ENCODE assay signal across 16 cellular contexts in the genomic region with DNA sequence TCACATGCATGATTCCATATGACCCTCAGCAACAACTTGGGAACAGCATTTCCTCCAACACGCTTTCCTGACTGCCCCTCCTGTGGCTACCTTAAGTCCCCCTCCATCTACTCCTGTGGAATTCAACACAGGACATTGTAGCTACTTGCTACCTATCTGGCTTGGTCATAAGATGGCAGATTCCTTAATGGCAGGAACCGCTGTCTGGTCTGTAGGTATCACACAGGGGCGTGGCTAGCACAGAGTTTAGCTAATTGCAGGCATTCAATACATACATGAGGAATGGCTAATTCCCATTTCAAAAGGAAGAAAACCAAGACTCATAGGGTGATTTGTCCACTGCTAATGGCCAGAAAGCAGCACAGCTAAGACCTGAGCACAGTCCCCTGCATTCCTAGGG. TPM values are rescaled to one million over a fixed set of nuclear protein-coding genes. Genes with fewer than 3 reads are reported as not detected.
DNase-seq lines count a peak whose midpoint lies in the region; ATAC-seq, FAIRE-seq and TF ChIP-seq lines count a peak whose summit lies in the region.
"Had no signal": no experiment of that assay in that cellular context is flagged by ENCODE, and none has a peak within 500 bp of the region (broad histone marks: within the 10 kb centered on the region; RNA-seq: fewer than 3 reads in every experiment).

No MANE protein-coding gene starts in this region.

- SMC1A ChIA-PET in GM12878 (lab: Charles Lee; ENCODE audit: uncharacterized antibody, unreplicated experiment) = no interaction called here

- H4K20me1 ChIP-seq in GM12878 (ENCODE audit: control insufficient read depth, insufficient read depth) = no peaks in the 10 kb centered on the region

- no peak overlapping the region for H3K4ac ChIP-seq in neuronal stem cell (ENCODE audit: low read length)

- no peak overlapping the region for H2BK120ac ChIP-seq in neuronal stem cell (ENCODE audit: low read depth, low read length)

- RAD21 ChIA-PET in GM12878 (lab: Charles Lee; ENCODE audit: unreplicated experiment) = no interaction called here

- in situ Hi-C loops in GM12878 (cut with MboI) = no loop called here

- H3K9ac ChIP-seq in GM12878 (ENCODE audit: control insufficient read depth, insufficient read depth, low read length) (no peak overlapping the region), neuronal stem cell (ENCODE audit: low read depth, low read length, poor library complexity) (peak overlapping the region; percentile 3)

- H3K36me3 Mint-ChIP-seq in HFFc6 (ENCODE audit: low read depth) = peaks cover 69% of the 10 kb centered on the region

- no peak for TF ChIP-seq RAD21 in GM12878 (IDR thresholded peaks at IDR 0.05; ENCODE audit: insufficient read depth, low read depth, low read length)

- no peak for ATAC-seq in GM12878
- ATAC-seq in HG03045 (IDR thresholded peaks at IDR 0.05; ENCODE audit: unreplicated experiment) = no peak
- ATAC-seq: GM23338, HCT116 had no signal

- DNase-seq in GM12891 (ENCODE audit: insufficient read length, low spot score) (no peak), HFFc6 (no peak), GM12878 (ENCODE audit: low read depth, low spot score) (no peak), neuronal stem cell (ENCODE audit: low spot score) (no peak), GDM1 (lab: John Stamatoyannopoulos, UW) (no peak)
- DNase-seq: C1 segment of cervical spinal cord; Calu3; CD4-positive, alpha-beta memory T cell; COR-L47; DMS53; DMS79 treated with DMSO at 0.1 percent for 48 hours; H9 had no signal

- H3K9me3 ChIP-seq in GM12878 (replicated peaks; ENCODE audit: control insufficient read depth, insufficient read depth, low read length) (no peaks in the 10 kb centered on the region), neuronal stem cell (replicated peaks in 1 of 2; ENCODE audit: control insufficient read depth in 2 of 2, insufficient read depth in 1 of 2, low read depth in 1 of 2, low read length in 2 of 2) (no peaks in the 10 kb centered on the region)

- H3K23ac ChIP-seq in neuronal stem cell (ENCODE audit: low read depth, low read length, poor library complexity) = no peak overlapping the region

- H4K8ac ChIP-seq in neuronal stem cell (ENCODE audit: low read depth, low read length) = no peak overlapping the region

- H3K79me1 ChIP-seq in neuronal stem cell (ENCODE audit: low read depth, low read length) = peaks cover 3% of the 10 kb centered on the region

- H3K79me2 ChIP-seq in GM12878 (ENCODE audit: control insufficient read depth, insufficient read depth, low read length) = no peaks in the 10 kb centered on the region; the same call in 1 of the 2 replicates

- no peak overlapping the region for H2AK5ac ChIP-seq in neuronal stem cell (ENCODE audit: low read depth, low read length)

- H3K4me3 Mint-ChIP-seq in HFFc6 = no peak overlapping the region
- H3K4me3 Mint-ChIP-seq: CD4-positive, alpha-beta memory T cell; GM23338; H9 had no signal

- no peak for TF ChIP-seq CTCF in HFFc6 (IDR thresholded peaks at IDR 0.05)
- TF ChIP-seq CTCF in GM12878 (IDR thresholded peaks at IDR 0.05 in 2 of 3, conservative IDR thresholded peaks at IDR 0.05 in 1 of 3; ENCODE audit: control insufficient read depth in 2 of 3, extremely low read depth in 1 of 3, insufficient read depth in 1 of 3, low read depth in 3 of 3, low read length in 3 of 3) = no peak

- no peaks in the 10 kb centered on the region for H3K9me3 Mint-ChIP-seq in HFFc6
- H3K9me3 Mint-ChIP-seq: CD4-positive, alpha-beta memory T cell; GM23338; H9 had no signal

- TF ChIP-seq EP300 in GM12878 (IDR thresholded peaks at IDR 0.05; ENCODE audit: borderline replicate concordance in 1 of 2, control insufficient read depth in 1 of 2, low read depth in 2 of 2, low read length in 2 of 2) = no peak

- 97% methylated on average over 3 of the region's 3 CpGs for WGBS in GM12878 (ENCODE audit: insufficient coverage, insufficient replicate concordance, low lambda C conversion rate, missing lambda C conversion rate)
- WGBS in neuronal stem cell (ENCODE audit: extremely low coverage in 2 of 2, insufficient read length in 2 of 2, insufficient replicate concordance in 1 of 2), 2 donors = no CpG with 5 or more reads among the region's 3 CpGs

- H2BK12ac ChIP-seq in neuronal stem cell (ENCODE audit: low read length) = no peak overlapping the region

- H3K14ac ChIP-seq in neuronal stem cell (ENCODE audit: low read length) = no peak overlapping the region

- H3K27ac ChIP-seq in GM12878 (ENCODE audit: control insufficient read depth, insufficient read depth) = no peak overlapping the region
- no peak overlapping the region for H3K27ac ChIP-seq in neuronal stem cell (replicated peaks; ENCODE audit: low read length)

- intact Hi-C loops in GM12878 (cut with micrococcal nuclease; ENCODE audit: unreplicated experiment) = no loop called here

- peak overlapping the region; percentile 4; the same call in 1 of the 2 replicates for H3K27ac Mint-ChIP-seq in HFFc6
- H3K27ac Mint-ChIP-seq: GM23338, H9 had no signal

- POLR2A ChIA-PET in GM12878 (lab: Charles Lee) = no interaction called here

- no peak overlapping the region for H2BK5ac ChIP-seq in neuronal stem cell (ENCODE audit: low read length)

- H3K4me1 Mint-ChIP-seq in HFFc6 (ENCODE audit: low read depth) = peaks cover 21% of the 10 kb centered on the region
- H3K4me1 Mint-ChIP-seq: GM23338, H9 had no signal

- TF ChIP-seq POLR2A in GM12891 (IDR thresholded peaks at IDR 0.05; ENCODE audit: low read depth, low read length) (no peak; the same call in none of the 2 replicates), GM12878 (IDR thresholded peaks at IDR 0.05; ENCODE audit: low read depth, low read length) (peak; percentile 51)

- no peaks in the 10 kb centered on the region; the same call in none of the 2 replicates for H3K27me3 Mint-ChIP-seq in HFFc6 (ENCODE audit: insufficient read depth)
- H3K27me3 Mint-ChIP-seq: CD4-positive, alpha-beta memory T cell had no signal

- H3K27me3 ChIP-seq in GM12878 (replicated peaks in 1 of 2; ENCODE audit: control insufficient read depth in 2 of 2, insufficient read depth in 2 of 2, low read length in 1 of 2) (no peaks in the 10 kb centered on the region), neuronal stem cell (ENCODE audit: control insufficient read depth in 3 of 3, insufficient read depth in 3 of 3, low read depth in 1 of 3, low read length in 3 of 3) (no peaks in the 10 kb centered on the region)

- no peak overlapping the region for H2AFZ ChIP-seq in GM12878 (ENCODE audit: control insufficient read depth, low read depth, low read length)
- no peak overlapping the region for H2AFZ ChIP-seq in neuronal stem cell (ENCODE audit: low read length)
- H2AFZ ChIP-seq: GM23338 had no signal

- no peak for FAIRE-seq in GM12891 (lab: Jason Lieb, UNC)
- no peak for FAIRE-seq in GM12878 (lab: Jason Lieb, UNC)
- FAIRE-seq: GM18507 had no signal

- H3K4me1 ChIP-seq in GM12878 (ENCODE audit: control insufficient read depth, insufficient read depth, low read length) (peaks cover 13% of the 10 kb centered on the region), neuronal stem cell (ENCODE audit: control insufficient read depth in 2 of 2, insufficient read depth in 1 of 2, low read depth in 1 of 2, low read length in 2 of 2) (no peaks in the 10 kb centered on the region)

- no TSS peak for BruUV-seq in GM12878 (replicated peaks; lab: Mats Ljungman, UMichigan)

- H4K91ac ChIP-seq in neuronal stem cell (ENCODE audit: low read depth, low read length, poor library complexity) = no peak overlapping the region

- H3K36me3 ChIP-seq in GM12878 (ENCODE audit: control insufficient read depth in 2 of 2, insufficient read depth in 2 of 2, low read length in 1 of 2) = peaks cover 36 to 57% of the 10 kb centered on the region in 2 experiments
- H3K36me3 ChIP-seq in neuronal stem cell (replicated peaks in 1 of 2; ENCODE audit: control insufficient read depth in 2 of 2, insufficient read depth in 2 of 2, low read length in 2 of 2) = peaks cover 58 to 99% of the 10 kb centered on the region in 2 donors

- H3K4me3 ChIP-seq in GM12878 (no peak overlapping the region), neuronal stem cell (ENCODE audit: low read length in 2 of 2) (no peak overlapping the region)
- H3K4me3 ChIP-seq: GM23338 had no signal

- H2BK15ac ChIP-seq in neuronal stem cell (ENCODE audit: low read length) = no peak overlapping the region

- CTCF ChIA-PET in GM12878 (lab: Yijun Ruan, JAX) = interaction anchor here (1.0 to 1.8 kb wide), 3 partner anchors 9 to 91 kb away, joined by 3 to 5 read pairs (median 5); a partner anchor contains a TSS

- no peak overlapping the region for H3K4me2 ChIP-seq in GM12878 (ENCODE audit: control insufficient read depth, insufficient read depth)
- no peak overlapping the region for H3K4me2 ChIP-seq in neuronal stem cell (ENCODE audit: insufficient read depth, low read length, poor library complexity, severe bottlenecking)
- H3K4me2 ChIP-seq: GM23338 had no signal

- H3K18ac ChIP-seq in neuronal stem cell (ENCODE audit: low read length) = no peak overlapping the region

RNA-seq across cellular contexts. Expression of a gene that starts 8.6 kb away (rescaled TPM):
- polyA plus RNA-seq in GM12891 (2012; ENCODE audit: low read depth, missing spikeins) = 37.7 TPM
- 100 to 1,000 TPM; 214 to 272 (median 261) TPM for total RNA-seq in HFFc6 (2021; fragmentation: NEBNext Ultra II Directional; extraction: Animal tissue kit (Norgen Biotek cat#: 25700))
- 44.7 and 47.5 TPM in 2 replicates for total RNA-seq in GM12878 (2013; cell fraction: nucleolus; rRNA removed)
- total RNA-seq in GM12878 (2014; rRNA removed) = 64.3 and 72.4 TPM in 2 replicates
- 49.2 and 54.2 TPM in 2 replicates for total RNA-seq in GM12878 (2014; rRNA removed; fragmentation: Illumina TruSeq; extraction: Trizol)
- 79.2 and 82.2 TPM in 2 replicates for total RNA-seq in GM12878 (2021)
- 37.4 TPM for polyA plus RNA-seq in GM12878 (2011; ENCODE audit: low read depth)
- polyA plus RNA-seq in GM12878 (2011; rRNA removed) = 34.1 and 53.4 TPM in 2 replicates
- polyA plus RNA-seq in GM12878 (2011; cell fraction: cytosol; rRNA removed) = 40.1 and 42.1 TPM in 2 replicates
- 34.9 and 44.1 TPM in 2 replicates for polyA plus RNA-seq in GM12878 (2011; cell fraction: nucleus; rRNA removed)
- polyA plus RNA-seq in GM12878 (2012) = 43.8 and 56.7 TPM in 2 replicates
- 59.2 and 70.4 TPM in 2 replicates for polyA plus RNA-seq in GM12878 (2014; fragmentation: Illumina TruSeq; extraction: Trizol)
- polyA plus RNA-seq in GM12878 (2014; fragmentation: Nextera tagmentation; extraction: Ambion mirVana) = 10 to 100 TPM in 1 of 2 experiments, 1 to 10 TPM in 1; 8.8 to 17.9 TPM
- polyA plus RNA-seq in GM12878 (2014; rRNA removed) = 55.7 and 63.3 TPM in 2 replicates
- polyA plus RNA-seq in GM12878 (2016; fragmentation: Nextera tagmentation; extraction: Ambion mirVana) = 10 to 100 TPM; 75.5 to 81.2 TPM
- polyA minus RNA-seq in GM12878 (2011; rRNA and poly(A)+ RNA removed) = 53.7 and 74.0 TPM in 2 replicates
- 17.4 and 25.3 TPM in 2 replicates for polyA minus RNA-seq in GM12878 (2011; cell fraction: cytosol; rRNA and poly(A)+ RNA removed)
- 22.2 and 37.4 TPM in 2 replicates for polyA minus RNA-seq in GM12878 (2011; cell fraction: nucleus; rRNA and poly(A)+ RNA removed)
- polyA plus RNA-seq in neuronal stem cell (2013, experiment 1 of 2) = 47.4 TPM
- polyA plus RNA-seq in neuronal stem cell (2013, experiment 2 of 2) = 46.5 TPM

RNA-seq across cellular contexts. Expression of a gene that starts 15.7 kb away (rescaled TPM):
- polyA plus RNA-seq in GM12891 (2012; ENCODE audit: low read depth, missing spikeins) = 17.9 TPM
- 1 to 10 TPM; 3.3 to 7.7 (median 6.5) TPM for total RNA-seq in HFFc6 (2021; fragmentation: NEBNext Ultra II Directional; extraction: Animal tissue kit (Norgen Biotek cat#: 25700))
- 21.7 and 26.6 TPM in 2 replicates for total RNA-seq in GM12878 (2013; cell fraction: nucleolus; rRNA removed)
- total RNA-seq in GM12878 (2014; rRNA removed) = 17.7 and 19.7 TPM in 2 replicates
- 18.1 and 20.6 TPM in 2 replicates for total RNA-seq in GM12878 (2014; rRNA removed; fragmentation: Illumina TruSeq; extraction: Trizol)
- 16.8 and 20.8 TPM in 2 replicates for total RNA-seq in GM12878 (2021)
- 10.7 TPM for polyA plus RNA-seq in GM12878 (2011; ENCODE audit: low read depth)
- polyA plus RNA-seq in GM12878 (2011; rRNA removed) = 31.3 and 31.8 TPM in 2 replicates
- 22.9 and 24.6 TPM in 2 replicates for polyA plus RNA-seq in GM12878 (2011; cell fraction: cytosol; rRNA removed)
- polyA plus RNA-seq in GM12878 (2011; cell fraction: nucleus; rRNA removed) = 95.0 and 154 TPM in 2 replicates
- 20.0 and 25.2 TPM in 2 replicates for polyA plus RNA-seq in GM12878 (2012)
- polyA plus RNA-seq in GM12878 (2014; fragmentation: Illumina TruSeq; extraction: Trizol) = 23.2 and 26.9 TPM in 2 replicates
- polyA plus RNA-seq in GM12878 (2014; fragmentation: Nextera tagmentation; extraction: Ambion mirVana) = 10 to 100 TPM; 13.8 to 16.7 TPM
- 22.9 and 23.7 TPM in 2 replicates for polyA plus RNA-seq in GM12878 (2014; rRNA removed)
- polyA plus RNA-seq in GM12878 (2016; fragmentation: Nextera tagmentation; extraction: Ambion mirVana) = 10 to 100 TPM; 32.6 to 40.5 TPM
- 14.3 and 16.9 TPM in 2 replicates for polyA minus RNA-seq in GM12878 (2011; rRNA and poly(A)+ RNA removed)
- polyA minus RNA-seq in GM12878 (2011; cell fraction: cytosol; rRNA and poly(A)+ RNA removed) = 4.4 and 5.9 TPM in 2 replicates
- 11.7 and 13.2 TPM in 2 replicates for polyA minus RNA-seq in GM12878 (2011; cell fraction: nucleus; rRNA and poly(A)+ RNA removed)
- 21.3 TPM for polyA plus RNA-seq in neuronal stem cell (2013, experiment 1 of 2)
- polyA plus RNA-seq in neuronal stem cell (2013, experiment 2 of 2) = 21.0 TPM

RNA-seq across cellular contexts. Expression of a gene that starts 15.7 kb away (rescaled TPM):
- 77.1 TPM for polyA plus RNA-seq in GM12891 (2012; ENCODE audit: low read depth, missing spikeins)
- total RNA-seq in HFFc6 (2021; fragmentation: NEBNext Ultra II Directional; extraction: Animal tissue kit (Norgen Biotek cat#: 25700)) = 10 to 100 TPM; 70.0 to 78.7 (median 75.0) TPM
- 42.6 and 54.2 TPM in 2 replicates for total RNA-seq in GM12878 (2013; cell fraction: nucleolus; rRNA removed)
- 79.4 and 88.6 TPM in 2 replicates for total RNA-seq in GM12878 (2014; rRNA removed)
- total RNA-seq in GM12878 (2014; rRNA removed; fragmentation: Illumina TruSeq; extraction: Trizol) = 104 TPM in 2 replicates
- total RNA-seq in GM12878 (2021) = 83.0 and 87.9 TPM in 2 replicates
- 68.9 TPM for polyA plus RNA-seq in GM12878 (2011; ENCODE audit: low read depth)
- polyA plus RNA-seq in GM12878 (2011; rRNA removed) = 109 and 154 TPM in 2 replicates
- polyA plus RNA-seq in GM12878 (2011; cell fraction: cytosol; rRNA removed) = 185 and 201 TPM in 2 replicates
- polyA plus RNA-seq in GM12878 (2011; cell fraction: nucleus; rRNA removed) = 74.8 and 78.7 TPM in 2 replicates
- polyA plus RNA-seq in GM12878 (2012) = 52.5 and 54.3 TPM in 2 replicates
- 95.2 and 101 TPM in 2 replicates for polyA plus RNA-seq in GM12878 (2014; fragmentation: Illumina TruSeq; extraction: Trizol)
- polyA plus RNA-seq in GM12878 (2014; fragmentation: Nextera tagmentation; extraction: Ambion mirVana) = 100 to 1,000 TPM; 380 to 390 TPM
- 102 and 109 TPM in 2 replicates for polyA plus RNA-seq in GM12878 (2014; rRNA removed)
- 100 to 1,000 TPM; 224 to 244 TPM for polyA plus RNA-seq in GM12878 (2016; fragmentation: Nextera tagmentation; extraction: Ambion mirVana)
- 80.9 and 89.4 TPM in 2 replicates for polyA minus RNA-seq in GM12878 (2011; rRNA and poly(A)+ RNA removed)
- 18.0 and 19.5 TPM in 2 replicates for polyA minus RNA-seq in GM12878 (2011; cell fraction: cytosol; rRNA and poly(A)+ RNA removed)
- polyA minus RNA-seq in GM12878 (2011; cell fraction: nucleus; rRNA and poly(A)+ RNA removed) = 29.4 and 44.1 TPM in 2 replicates
- polyA plus RNA-seq in neuronal stem cell (2013, experiment 1 of 2) = 55.3 TPM
- polyA plus RNA-seq in neuronal stem cell (2013, experiment 2 of 2) = 54.4 TPM

RNA-seq across cellular contexts. Expression of a gene that starts 37.3 kb away (rescaled TPM):
- polyA plus RNA-seq in GM12891 (2012; ENCODE audit: low read depth, missing spikeins) = 13.0 TPM
- total RNA-seq in HFFc6 (2021; fragmentation: NEBNext Ultra II Directional; extraction: Animal tissue kit (Norgen Biotek cat#: 25700)) = 10 to 100 TPM; 15.3 to 23.3 (median 17.5) TPM
- 78.0 and 93.4 TPM in 2 replicates for total RNA-seq in GM12878 (2013; cell fraction: nucleolus; rRNA removed)
- total RNA-seq in GM12878 (2014; rRNA removed) (22.5 and 25.1 TPM in 2 replicates), GM12878 (2014; rRNA removed; fragmentation: Illumina TruSeq; extraction: Trizol) (17.4 and 18.7 TPM in 2 replicates), GM12878 (2021) (28.5 and 32.8 TPM in 2 replicates)
- 19.8 TPM for polyA plus RNA-seq in GM12878 (2011; ENCODE audit: low read depth)
- polyA plus RNA-seq in GM12878 (2011; rRNA removed) (11.7 and 13.2 TPM in 2 replicates), GM12878 (2014; fragmentation: Illumina TruSeq; extraction: Trizol) (15.5 and 20.9 TPM in 2 replicates), GM12878 (2014; fragmentation: Nextera tagmentation; extraction: Ambion mirVana) (10 to 100 TPM; 10.4 to 14.8 TPM), GM12878 (2014; rRNA removed) (22.4 and 24.9 TPM in 2 replicates), GM12878 (2016; fragmentation: Nextera tagmentation; extraction: Ambion mirVana) (1 to 10 TPM; 7.1 to 8.4 TPM)
- polyA plus RNA-seq in GM12878 (2011; cell fraction: cytosol; rRNA removed) = 11.9 and 13.3 TPM in 2 replicates
- 36.0 and 60.6 TPM in 2 replicates for polyA plus RNA-seq in GM12878 (2011; cell fraction: nucleus; rRNA removed)
- polyA plus RNA-seq in GM12878 (2012) = 20.5 and 23.0 TPM in 2 replicates
- 24.4 and 33.9 TPM in 2 replicates for polyA minus RNA-seq in GM12878 (2011; rRNA and poly(A)+ RNA removed)
- polyA minus RNA-seq in GM12878 (2011; cell fraction: cytosol; rRNA and poly(A)+ RNA removed) = 4.9 and 7.8 TPM in 2 replicates
- 13.7 and 18.1 TPM in 2 replicates for polyA minus RNA-seq in GM12878 (2011; cell fraction: nucleus; rRNA and poly(A)+ RNA removed)
- polyA plus RNA-seq in neuronal stem cell (2013, experiment 1 of 2) = 12.5 TPM
- polyA plus RNA-seq in neuronal stem cell (2013, experiment 2 of 2) = 13.0 TPM

RNA-seq across cellular contexts. Expression of a gene that starts 42.8 kb away (rescaled TPM):
- polyA plus RNA-seq in GM12891 (2012; ENCODE audit: low read depth, missing spikeins) = 7.1 TPM
- total RNA-seq in HFFc6 (2021; fragmentation: NEBNext Ultra II Directional; extraction: Animal tissue kit (Norgen Biotek cat#: 25700)) = 10 to 100 TPM; 38.9 to 47.1 (median 43.2) TPM
- 47.5 and 54.0 TPM in 2 replicates for total RNA-seq in GM12878 (2013; cell fraction: nucleolus; rRNA removed)
- total RNA-seq in GM12878 (2014; rRNA removed) = 19.0 and 20.6 TPM in 2 replicates
- total RNA-seq in GM12878 (2014; rRNA removed; fragmentation: Illumina TruSeq; extraction: Trizol) = 5.9 and 7.2 TPM in 2 replicates
- 19.0 and 20.1 TPM in 2 replicates for total RNA-seq in GM12878 (2021)
- polyA plus RNA-seq in GM12878 (2011; ENCODE audit: low read depth) = 3.8 TPM
- 7.6 and 17.0 TPM in 2 replicates for polyA plus RNA-seq in GM12878 (2011; rRNA removed)
- 16.8 and 25.9 TPM in 2 replicates for polyA plus RNA-seq in GM12878 (2011; cell fraction: cytosol; rRNA removed)
- 49.6 and 54.4 TPM in 2 replicates for polyA plus RNA-seq in GM12878 (2011; cell fraction: nucleus; rRNA removed)
- 10.1 and 10.7 TPM in 2 replicates for polyA plus RNA-seq in GM12878 (2012)
- polyA plus RNA-seq in GM12878 (2014; fragmentation: Illumina TruSeq; extraction: Trizol) = 1.9 and 5.8 TPM in 2 replicates
- polyA plus RNA-seq in GM12878 (2014; fragmentation: Nextera tagmentation; extraction: Ambion mirVana) = 1 to 10 TPM in 1 of 2 experiments, under 1 TPM in 1; 0.82 to 1.5 TPM
- polyA plus RNA-seq in GM12878 (2014; rRNA removed) = 15.3 and 17.9 TPM in 2 replicates
- 10 to 100 TPM; 11.2 to 14.7 TPM for polyA plus RNA-seq in GM12878 (2016; fragmentation: Nextera tagmentation; extraction: Ambion mirVana)
- 19.5 and 36.3 TPM in 2 replicates for polyA minus RNA-seq in GM12878 (2011; rRNA and poly(A)+ RNA removed)
- polyA minus RNA-seq in GM12878 (2011; cell fraction: cytosol; rRNA and poly(A)+ RNA removed) = 15.2 and 16.1 TPM in 2 replicates
- 13.2 and 20.3 TPM in 2 replicates for polyA minus RNA-seq in GM12878 (2011; cell fraction: nucleus; rRNA and poly(A)+ RNA removed)
- polyA plus RNA-seq in neuronal stem cell (2013, experiment 1 of 2) = 11.5 TPM
- 12.2 TPM for polyA plus RNA-seq in neuronal stem cell (2013, experiment 2 of 2)
